Comparison of ENCODE assay signal across 10 cellular contexts in the genomic region with DNA sequence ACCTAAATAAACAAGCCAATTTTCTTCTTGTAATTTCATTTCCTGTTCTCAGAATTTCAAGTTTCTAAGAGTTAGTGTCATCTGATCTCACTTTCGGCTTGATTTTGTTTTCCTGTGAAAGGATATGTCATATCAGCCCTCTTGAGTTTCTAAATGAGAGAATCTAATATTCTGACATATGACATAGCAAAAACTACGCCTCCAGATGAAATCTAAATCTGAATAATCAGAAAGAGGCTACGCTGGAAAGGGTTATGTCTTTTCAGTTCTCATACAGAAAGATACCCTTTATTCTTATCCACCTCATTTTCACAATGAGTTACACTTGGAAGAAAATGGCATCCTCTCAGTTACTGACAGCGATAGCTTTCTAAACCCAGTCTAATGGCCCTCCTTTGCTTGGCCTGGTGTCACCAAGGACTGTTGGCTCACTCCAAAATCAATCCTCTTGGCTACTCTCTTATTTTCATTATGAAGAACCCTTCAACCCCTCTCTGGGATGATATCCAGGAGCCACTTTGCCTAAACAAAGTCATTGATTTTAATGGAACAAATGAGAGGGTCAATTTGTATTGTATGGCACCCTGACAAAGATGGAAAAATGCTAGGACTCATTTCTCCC.
DNase-seq lines count a peak whose midpoint lies in the region; ATAC-seq and TF ChIP-seq lines count a peak whose summit lies in the region.
"Had no signal": no experiment of that assay in that cellular context is flagged by ENCODE, and none has a peak within 500 bp of the region (broad histone marks: within the 10 kb centered on the region; RNA-seq: fewer than 3 reads in every experiment).

No MANE protein-coding gene starts in this region.

- POLR2A ChIA-PET in activated naive CD8-positive, alpha-beta T cell treated with anti-CD3 and anti-CD28 coated beads, Interleukin-2, amount 10 ng/mL, durations not matched to agents 7 days and 5 days (lab: Charles Lee): interaction anchor here (1.2 kb wide), 1 partner anchor 47 kb away, joined by 3 read pairs; no protein-coding TSS in a partner anchor

- H3K9me3 Mint-ChIP-seq in activated naive CD8-positive, alpha-beta T cell treated with anti-CD3 and anti-CD28 coated beads, Interleukin-2, amount 10 ng/mL, durations not matched to agents 7 days and 5 days: peaks cover 5% of the 10 kb centered on the region

- H3K4me1 ChIP-seq in left lung: no peaks in the 10 kb centered on the region

- no peak for TF ChIP-seq CTCF in left lung (IDR thresholded peaks at IDR 0.05)

- H3K27ac Mint-ChIP-seq in activated naive CD8-positive, alpha-beta T cell treated with anti-CD3 and anti-CD28 coated beads, Interleukin-2, amount 10 ng/mL, durations not matched to agents 7 days and 5 days: peak overlapping the region; percentile 78

- H3K4me3 Mint-ChIP-seq in activated naive CD8-positive, alpha-beta T cell treated with anti-CD3 and anti-CD28 coated beads, Interleukin-2, amount 10 ng/mL, durations not matched to agents 7 days and 5 days: no peak overlapping the region

- DNase-seq in activated naive CD8-positive, alpha-beta T cell treated with anti-CD3 and anti-CD28 coated beads, Interleukin-2, amount 10 ng/mL, durations not matched to agents 7 days and 5 days: no peak
- DNase-seq in AG08395 (ENCODE audit: low spot score): no peak
- no peak for DNase-seq in islet precursor cell
- DNase-seq in NCI-H146 treated with DMSO at 0.1 percent for 48 hours (lab: John Stamatoyannopoulos, UW; ENCODE audit: unreplicated experiment): no peak
- DNase-seq in left lung: no peak
- DNase-seq: amygdala, SK-N-SH had no signal

- intact Hi-C loops in left lung (cut with DNase I): no loop called here

- H3K27me3 ChIP-seq in left lung: no peaks in the 10 kb centered on the region

- no peaks in the 10 kb centered on the region for H3K27me3 Mint-ChIP-seq in activated naive CD8-positive, alpha-beta T cell treated with anti-CD3 and anti-CD28 coated beads, Interleukin-2, amount 10 ng/mL, durations not matched to agents 7 days and 5 days

- no peak overlapping the region for H3K27ac ChIP-seq in left lung

- ATAC-seq in GM18517 (IDR thresholded peaks at IDR 0.05; ENCODE audit: unreplicated experiment) (peak; percentile 84), GM21515 (IDR thresholded peaks at IDR 0.05; ENCODE audit: unreplicated experiment) (peak; percentile 86), HG03378 (IDR thresholded peaks at IDR 0.05; ENCODE audit: unreplicated experiment) (peak; percentile 69), left lung (no peak)
- peak; percentile 65 for ATAC-seq in activated naive CD8-positive, alpha-beta T cell treated with anti-CD3 and anti-CD28 coated beads, Interleukin-2, amount 10 ng/mL, durations not matched to agents 7 days and 5 days (ENCODE audit: low read depth)

- H3K36me3 Mint-ChIP-seq in activated naive CD8-positive, alpha-beta T cell treated with anti-CD3 and anti-CD28 coated beads, Interleukin-2, amount 10 ng/mL, durations not matched to agents 7 days and 5 days: peaks cover 7% of the 10 kb centered on the region

- no peaks in the 10 kb centered on the region for H3K9me3 ChIP-seq in left lung
- H3K9me3 ChIP-seq: SK-N-SH had no signal

- H3K4me3 ChIP-seq in left lung: no peak overlapping the region

- peaks cover 27% of the 10 kb centered on the region for H3K4me1 Mint-ChIP-seq in activated naive CD8-positive, alpha-beta T cell treated with anti-CD3 and anti-CD28 coated beads, Interleukin-2, amount 10 ng/mL, durations not matched to agents 7 days and 5 days

- H3K36me3 ChIP-seq in left lung: no peaks in the 10 kb centered on the region
